ENCODE assay signal across 9 cellular contexts in genomic region chr1:160083968-160084770, GRCh38. TPM values are rescaled to one million over a fixed set of nuclear protein-coding genes. Genes with fewer than 3 reads are reported as not detected.
A peak's percentile ranks its signal among the peaks of the same experiment; 100 is the strongest.
DNase-seq lines count a peak whose midpoint lies in the region; ATAC-seq and TF ChIP-seq lines count a peak whose summit lies in the region.
"Had no signal": no experiment of that assay in that cellular context is flagged by ENCODE, and none has a peak within 500 bp of the region (broad histone marks: within the 10 kb centered on the region; RNA-seq: fewer than 3 reads in every experiment).

No MANE protein-coding gene starts in this region.

- peaks cover 15% of the 10 kb centered on the region for H3K36me3 Mint-ChIP-seq in activated naive CD8-positive, alpha-beta T cell treated with anti-CD3 and anti-CD28 coated beads, Interleukin-2, amount 50 U/mL, for 24 hours (ENCODE audit: low read depth)

- H3K9me3 ChIP-seq in right atrium auricular region, result no peaks in the 10 kb centered on the region
- H3K9me3 ChIP-seq in sigmoid colon, result no peaks in the 10 kb centered on the region

- H3K27ac ChIP-seq in RWPE1 (no peak overlapping the region), right atrium auricular region (no peak overlapping the region), sigmoid colon (no peak overlapping the region)

- DNase-seq in DMS79 treated with DMSO at 0.1 percent for 48 hours (lab: John Stamatoyannopoulos, UW) (peak; percentile 74), RWPE1 (ENCODE audit: low spot score) (peak; percentile 78), right atrium auricular region (ENCODE audit: low spot score) (no peak), sigmoid colon (peak; percentile 82)
- DNase-seq in activated naive CD8-positive, alpha-beta T cell treated with anti-CD3 and anti-CD28 coated beads, Interleukin-2, amount 50 U/mL, for 24 hours, result peak; percentile 77

- H3K4me1 Mint-ChIP-seq in activated naive CD8-positive, alpha-beta T cell treated with anti-CD3 and anti-CD28 coated beads, Interleukin-2, amount 50 U/mL, for 24 hours, result peaks cover 23% of the 10 kb centered on the region

- no peak overlapping the region for H3K27ac Mint-ChIP-seq in activated naive CD8-positive, alpha-beta T cell treated with anti-CD3 and anti-CD28 coated beads, Interleukin-2, amount 50 U/mL, for 24 hours

- H3K9me3 Mint-ChIP-seq in activated naive CD8-positive, alpha-beta T cell treated with anti-CD3 and anti-CD28 coated beads, Interleukin-2, amount 50 U/mL, for 24 hours, result no peaks in the 10 kb centered on the region

- H3K27me3 ChIP-seq in right atrium auricular region (no peaks in the 10 kb centered on the region), sigmoid colon (peaks cover 0 to 43% (median 12%) of the 10 kb centered on the region in 3 donors)

- 26 to 35% methylated on average over 96 of the region's 96 CpGs for WGBS in sigmoid colon, 2 donors

- intact Hi-C loops in sigmoid colon (cut with DNase I), result loop anchor here (2.0 kb wide), 1 partner anchor 37 kb away; no protein-coding TSS in a partner anchor

- peak; percentile 52 for ATAC-seq in HG03045 (IDR thresholded peaks at IDR 0.05; ENCODE audit: unreplicated experiment)
- ATAC-seq in activated naive CD8-positive, alpha-beta T cell treated with anti-CD3 and anti-CD28 coated beads, Interleukin-2, amount 50 U/mL, for 24 hours, result peak; percentile 60
- ATAC-seq in GM18520 (IDR thresholded peaks at IDR 0.05; ENCODE audit: unreplicated experiment), result no peak
- ATAC-seq in GM21515 (IDR thresholded peaks at IDR 0.05; ENCODE audit: unreplicated experiment), result no peak

- H3K27me3 Mint-ChIP-seq in activated naive CD8-positive, alpha-beta T cell treated with anti-CD3 and anti-CD28 coated beads, Interleukin-2, amount 50 U/mL, for 24 hours, result peaks cover 36% of the 10 kb centered on the region

- CTCF ChIA-PET in RWPE1 (lab: Yijun Ruan, JAX), result interaction anchor here (0.5 to 5.0 kb wide), 11 partner anchors 11 to 1023 kb away, joined by 3 to 37 read pairs (median 3); no protein-coding TSS in a partner anchor

- H3K36me3 ChIP-seq in right atrium auricular region, result no peaks in the 10 kb centered on the region
- peaks cover 0 to 6% (median 0%) of the 10 kb centered on the region in 4 donors for H3K36me3 ChIP-seq in sigmoid colon

- H3K4me3 Mint-ChIP-seq in activated naive CD8-positive, alpha-beta T cell treated with anti-CD3 and anti-CD28 coated beads, Interleukin-2, amount 50 U/mL, for 24 hours, result peak overlapping the region; percentile 52

- POLR2A ChIA-PET in RWPE1 (lab: Yijun Ruan, JAX; ENCODE audit: low non-redundant PET), result no interaction called here

- no peak for TF ChIP-seq POLR2A in sigmoid colon (IDR thresholded peaks at IDR 0.05)

- H3K4me3 ChIP-seq in right atrium auricular region (peak overlapping the region; percentile 26 to 48), sigmoid colon (peak overlapping the region in 3 of 4 donors; percentile 43 to 53 (median 51))

- H3K4me1 ChIP-seq in right atrium auricular region, result peaks cover 0 to 11% of the 10 kb centered on the region in 2 donors
- peaks cover 0 to 12% (median 9%) of the 10 kb centered on the region in 4 donors for H3K4me1 ChIP-seq in sigmoid colon

- no peak for TF ChIP-seq EP300 in sigmoid colon (IDR thresholded peaks at IDR 0.05)

- TF ChIP-seq CTCF in RWPE1 (conservative IDR thresholded peaks at IDR 0.05; ENCODE audit: low read depth) (peak; percentile 87), right atrium auricular region (IDR thresholded peaks at IDR 0.05) (peak; percentile 48 to 82), sigmoid colon (IDR thresholded peaks at IDR 0.05) (peak; percentile 41 to 76 (median 70))

RNA-seq across cellular contexts. Expression of gene KCNJ9, which starts 2.8 kb away (rescaled TPM):
- under 1 TPM in 1 of 2 donors, not detected in 1; 0.08 TPM for total RNA-seq in right atrium auricular region
- total RNA-seq in sigmoid colon, result under 1 TPM; under 0.01 to 0.36 (median 0.27) TPM
- polyA plus RNA-seq in sigmoid colon, result under 1 TPM in 1 of 3 donors, not detected in 2; 0.22 TPM
- total RNA-seq: M059J had no signal

RNA-seq across cellular contexts. Expression of gene KCNJ10, which starts 14.2 kb away (rescaled TPM):
- under 1 TPM in 1 of 2 donors, not detected in 1; 0.20 TPM for total RNA-seq in right atrium auricular region
- under 1 TPM in 2 of 4 donors, not detected in 2; 0.27 to 0.36 TPM for total RNA-seq in sigmoid colon
- polyA plus RNA-seq in sigmoid colon, result 1 to 10 TPM in 1 of 3 donors, under 1 TPM in 1, not detected in 1; 0.23 to 1.3 TPM
- total RNA-seq: M059J had no signal

RNA-seq across cellular contexts. Expression of gene IGSF8, which starts 14.2 kb away (rescaled TPM):
- total RNA-seq in right atrium auricular region (10 to 100 TPM; 20.1 to 20.8 TPM), sigmoid colon (10 to 100 TPM; 11.1 to 11.4 (median 11.3) TPM)
- 10 to 100 TPM in 1 of 3 donors, 1 to 10 TPM in 2; 4.8 to 34.9 (median 7.2) TPM for polyA plus RNA-seq in sigmoid colon

RNA-seq across cellular contexts. Expression of gene ATP1A2, which starts 31.4 kb away (rescaled TPM):
- total RNA-seq in right atrium auricular region (100 to 1,000 TPM; 146 to 228 TPM), sigmoid colon (100 to 1,000 TPM in 2 of 4 donors, 10 to 100 TPM in 2; 60.7 to 153 (median 102) TPM)
- polyA plus RNA-seq in sigmoid colon, result 1 to 10 TPM in 2 of 3 donors, under 1 TPM in 1; 0.92 to 5.7 (median 1.8) TPM
- total RNA-seq: M059J had no signal

RNA-seq across cellular contexts. Expression of gene PIGM, which starts 52.4 kb away (rescaled TPM):
- total RNA-seq in right atrium auricular region (1 to 10 TPM; 2.4 to 3.2 TPM), sigmoid colon (1 to 10 TPM; 3.3 to 4.7 (median 4.5) TPM)
- 1 to 10 TPM in 1 of 3 donors, under 1 TPM in 2; 0.60 to 3.6 (median 0.69) TPM for polyA plus RNA-seq in sigmoid colon

Comparison
In these comparisons a context has a peak if more than half of its experiments do, and no peak if none do; other contexts are left out.
1. ATAC-seq: peak in HG03045 (single experiment) and activated naive CD8-positive, alpha-beta T cell treated with anti-CD3 and anti-CD28 coated beads, Interleukin-2, amount 50 U/mL, for 24 hours (single experiment); none in GM18520 (single experiment) and GM21515 (single experiment).
2. Peak in every context shown above with its lines, with median percentiles within 50 percentile points of each other: CTCF ChIP-seq.